ENCODE assay signal across 7 cellular contexts in genomic region chr1:16181887-16182719, GRCh38. TPM values are rescaled to one million over a fixed set of nuclear protein-coding genes. Genes with fewer than 3 reads are reported as not detected.
DNase-seq lines count a peak whose midpoint lies in the region; ATAC-seq, FAIRE-seq and TF ChIP-seq lines count a peak whose summit lies in the region.

No MANE protein-coding gene starts in this region.

- TF ChIP-seq CTCF in H1 (IDR thresholded peaks at IDR 0.05; ENCODE audit: control extremely low read depth in 1 of 3, insufficient read depth in 1 of 3, low read depth in 1 of 3, low read length in 3 of 3) = no peak

- no peak for TF ChIP-seq RAD21 in H1 (IDR thresholded peaks at IDR 0.05 in 1 of 2, conservative IDR thresholded peaks at IDR 0.05 in 1 of 2; ENCODE audit: low read depth in 2 of 2, low read length in 2 of 2)

- H4K20me1 ChIP-seq in H1 (replicated peaks in 1 of 2; ENCODE audit: control insufficient read depth in 1 of 2, insufficient read depth in 2 of 2, low read length in 2 of 2) = no peaks in the 10 kb centered on the region

- no peak overlapping the region for H3K4me3 ChIP-seq in H1 (ENCODE audit: extremely low read depth in 1 of 4, insufficient read depth in 2 of 4, low read depth in 3 of 4, low read length in 4 of 4)

- H2BK20ac ChIP-seq in H1 (ENCODE audit: low read length) = peak overlapping the region; percentile 96

- no peaks in the 10 kb centered on the region; a peak in 1 of 7 replicates for H3K27me3 ChIP-seq in H1 (replicated peaks in 1 of 4; ENCODE audit: control insufficient read depth in 3 of 4, extremely low read depth in 1 of 4, insufficient read depth in 3 of 4, low read length in 3 of 4)

- H3K56ac ChIP-seq in H1 (replicated peaks; ENCODE audit: insufficient read length, low read depth, low read length) = no peak overlapping the region

- H2BK5ac ChIP-seq in H1 (ENCODE audit: low read depth, low read length) = peak overlapping the region; percentile 93

- TF ChIP-seq EP300 in H1 (IDR thresholded peaks at IDR 0.05; ENCODE audit: borderline replicate concordance in 1 of 2, low read depth in 2 of 2, low read length in 2 of 2) = 0 out of 3 replicates have a peak, but pooled peaks of 1 of the 2 experiments have one; percentile 14

- H3K14ac ChIP-seq in H1 (ENCODE audit: insufficient read length) = no peak overlapping the region

- no peak for ATAC-seq in HG03139 (IDR thresholded peaks at IDR 0.05; ENCODE audit: unreplicated experiment)
- no peak for ATAC-seq in HG03460 (IDR thresholded peaks at IDR 0.05; ENCODE audit: unreplicated experiment)

- H3K23ac ChIP-seq in H1 (ENCODE audit: insufficient read length) = no peak overlapping the region

- 54% methylated on average over 18 of the region's 18 CpGs; no CpG with 5 or more reads in 1 of the 2 experiments for WGBS in H1 (ENCODE audit: extremely low coverage in 1 of 2, insufficient coverage in 1 of 2, insufficient read length in 1 of 2, insufficient replicate concordance in 2 of 2, low coverage in 1 of 2, low lambda C conversion rate in 2 of 2, missing lambda C conversion rate in 1 of 2), 2 experiments

- H4K5ac ChIP-seq in H1 (ENCODE audit: insufficient read length, low read depth, low read length) = no peak overlapping the region

- H3K4me2 ChIP-seq in H1 (ENCODE audit: insufficient read depth in 1 of 2, low read depth in 2 of 2, low read length in 2 of 2) = peak overlapping the region in 1 of 2 experiments; percentile 35; a peak in 1 of 4 replicates

- DNase-seq in M059J (ENCODE audit: low read depth) (peak; percentile 96), H1 (ENCODE audit: low read depth in 1 of 2, low spot score in 2 of 2) (peak; percentile 58 to 82), lung microvascular endothelial cell (ENCODE audit: low read depth in 2 of 2) (peak; percentile 84 to 95), urothelium cell line (ENCODE audit: low spot score) (peak; percentile 88), NCI-H524 (lab: John Stamatoyannopoulos, UW) (no peak)

- peak overlapping the region; percentile 89 for H4K8ac ChIP-seq in H1 (ENCODE audit: extremely low read depth, insufficient read depth, low read length)

- peak in 1 of 2 experiments; percentile 69; a peak in 2 of 3 replicates for TF ChIP-seq POLR2A in H1 (IDR thresholded peaks at IDR 0.05; ENCODE audit: control extremely low read depth in 1 of 2, low read depth in 2 of 2, low read length in 2 of 2)

- peak overlapping the region; percentile 94 for H3K18ac ChIP-seq in H1 (ENCODE audit: extremely low read depth, low read length)

- no peaks in the 10 kb centered on the region for H3K36me3 ChIP-seq in H1 (ENCODE audit: control insufficient read depth in 2 of 4, insufficient read depth in 4 of 4, low read length in 3 of 4)

- H3K27ac ChIP-seq in H1 (ENCODE audit: low read depth, low read length) = peak overlapping the region; percentile 70; the same call in 1 of the 2 replicates

- H3K79me1 ChIP-seq in H1 (ENCODE audit: low read depth, low read length) = no peaks in the 10 kb centered on the region

- POLR2A ChIA-PET in H1 (lab: Charles Lee; ENCODE audit: partially characterized antibody) = interaction anchor here (0.8 to 3.4 kb wide), 12 partner anchors 9 to 42 kb away, joined by 3 to 17 read pairs (median 3); partner anchors contain the start of genes ARHGEF19 and EPHA2

- peak overlapping the region; percentile 45; the same call in 1 of the 2 replicates for H2AFZ ChIP-seq in H1 (ENCODE audit: low read length)

- peak overlapping the region; percentile 1 for H2BK120ac ChIP-seq in H1 (replicated peaks; ENCODE audit: low read depth, low read length)

- peak overlapping the region; percentile 49 for H2AK5ac ChIP-seq in H1 (ENCODE audit: low read depth, low read length)

- peak overlapping the region; percentile 78 for H4K91ac ChIP-seq in H1 (replicated peaks; ENCODE audit: insufficient read length, low read length)

- FAIRE-seq in H1 (lab: Jason Lieb, UNC) (no peak), urothelium cell line (lab: Jason Lieb, UNC) (no peak)

- peak overlapping the region; percentile 42 for H3K4ac ChIP-seq in H1 (replicated peaks; ENCODE audit: insufficient read length, low read depth, low read length)

- CTCF ChIA-PET in H1 (lab: Charles Lee; ENCODE audit: partially characterized antibody) = interaction anchor here (0.9 to 17.1 kb wide), 13 partner anchors 8 to 103 kb away, joined by 3 to 569 read pairs (median 4); partner anchors contain the start of genes EPHA2 and FAM131C

- H3K9me3 ChIP-seq in H1 (ENCODE audit: insufficient read depth in 2 of 2, low read depth in 1 of 2, low read length in 1 of 2) = no peaks in the 10 kb centered on the region

- H2BK12ac ChIP-seq in H1 (ENCODE audit: low read depth, low read length) = peak overlapping the region; percentile 94

- peak overlapping the region in 1 of 4 experiments; percentile 34; a peak in 2 of 7 replicates for H3K9ac ChIP-seq in H1 (replicated peaks in 1 of 4; ENCODE audit: extremely low read depth in 1 of 4, low read depth in 3 of 4, low read length in 3 of 4)

- no peaks in the 10 kb centered on the region for H3K79me2 ChIP-seq in H1 (ENCODE audit: control insufficient read depth in 1 of 2, insufficient read depth in 2 of 2, low read length in 2 of 2)

- H3K4me1 ChIP-seq in H1 (replicated peaks in 1 of 4; ENCODE audit: control insufficient read depth in 3 of 4, insufficient read depth in 4 of 4, low read length in 3 of 4) = peaks cover 4 to 11% (median 8%) of the 10 kb centered on the region in 4 experiments; a peak in 6 of 7 replicates

- peak overlapping the region; percentile 98; the same call in 1 of the 2 replicates for H2BK15ac ChIP-seq in H1 (ENCODE audit: low read length)

- H3K23me2 ChIP-seq in H1 (ENCODE audit: low read depth, low read length) = no peaks in the 10 kb centered on the region

TF ChIP-seq in H1, 55 proteins besides CTCF, POLR2A, EP300 and RAD21 (continues in another document):
- TF ChIP-seq RBBP5 (IDR thresholded peaks at IDR 0.05; ENCODE audit: borderline replicate concordance, low read depth, low read length) (peak; percentile 81; the same call in 1 of the 2 replicates), BCL11A (IDR thresholded peaks at IDR 0.05; ENCODE audit: low read depth in 2 of 2, low read length in 2 of 2) (no peak), SIRT6 (IDR thresholded peaks at IDR 0.05; ENCODE audit: low read length) (no peak)

RNA-seq across cellular contexts. Expression of gene EPHA2, which starts 26.2 kb away (rescaled TPM):
- 136 and 212 TPM in 2 replicates for total RNA-seq in M059J (2014; rRNA removed; shearing (Covaris generic))
- 28.4 and 33.6 TPM in 2 replicates for total RNA-seq in H1 (2021; fragmentation: NEBNext Ultra II Directional; extraction: Animal tissue kit (Norgen Biotek cat#: 25700))
- polyA plus RNA-seq in H1 (2011; rRNA removed) = 26.8 and 42.2 TPM in 2 replicates
- 24.2 TPM for polyA plus RNA-seq in H1 (2011; cell fraction: cytosol; rRNA removed)
- 69.5 TPM for polyA plus RNA-seq in H1 (2011; cell fraction: nucleus; rRNA removed)
- 23.3 to 29.4 TPM (median 24.9 TPM) in 4 replicates for polyA plus RNA-seq in H1 (2012, experiment 1 of 2)
- 28.9 TPM for polyA plus RNA-seq in H1 (2012, experiment 2 of 2)
- polyA plus RNA-seq in H1 (2013, experiment 1 of 2) = 33.8 TPM
- 33.1 TPM for polyA plus RNA-seq in H1 (2013, experiment 2 of 2)
- 44.2 and 53.8 TPM in 2 replicates for polyA minus RNA-seq in H1 (2011; rRNA and poly(A)+ RNA removed)
- polyA minus RNA-seq in H1 (2011; cell fraction: cytosol; rRNA and poly(A)+ RNA removed) = 30.1 TPM
- 34.1 TPM for polyA minus RNA-seq in H1 (2011; cell fraction: nucleus; rRNA and poly(A)+ RNA removed)
- 68.6 and 122 TPM in 2 replicates for total RNA-seq in lung microvascular endothelial cell

RNA-seq across cellular contexts. Expression of gene ARHGEF19, which starts 30.3 kb away (rescaled TPM):
- total RNA-seq in M059J (2014; rRNA removed; shearing (Covaris generic)) = 2.8 and 3.2 TPM in 2 replicates
- 51.9 and 56.4 TPM in 2 replicates for total RNA-seq in H1 (2021; fragmentation: NEBNext Ultra II Directional; extraction: Animal tissue kit (Norgen Biotek cat#: 25700))
- 47.5 and 69.2 TPM in 2 replicates for polyA plus RNA-seq in H1 (2011; rRNA removed)
- polyA plus RNA-seq in H1 (2011; cell fraction: cytosol; rRNA removed) = 55.0 TPM
- polyA plus RNA-seq in H1 (2011; cell fraction: nucleus; rRNA removed) = 157 TPM
- polyA plus RNA-seq in H1 (2012, experiment 1 of 2) = 42.8 to 57.1 TPM (median 54.3 TPM) in 4 replicates
- 45.5 TPM for polyA plus RNA-seq in H1 (2012, experiment 2 of 2)
- polyA plus RNA-seq in H1 (2013, experiment 1 of 2) = 32.6 TPM
- polyA plus RNA-seq in H1 (2013, experiment 2 of 2) = 30.2 TPM
- 27.7 and 32.0 TPM in 2 replicates for polyA minus RNA-seq in H1 (2011; rRNA and poly(A)+ RNA removed)
- polyA minus RNA-seq in H1 (2011; cell fraction: cytosol; rRNA and poly(A)+ RNA removed) = 22.2 TPM
- polyA minus RNA-seq in H1 (2011; cell fraction: nucleus; rRNA and poly(A)+ RNA removed) = 30.7 TPM
- 3.3 and 4.6 TPM in 2 replicates for total RNA-seq in lung microvascular endothelial cell

RNA-seq across cellular contexts. Expression of gene CPLANE2, which starts 54.9 kb away (rescaled TPM):
- 1.6 and 6.5 TPM in 2 replicates for total RNA-seq in M059J (2014; rRNA removed; shearing (Covaris generic))
- 2.5 and 2.7 TPM in 2 replicates for total RNA-seq in H1 (2021; fragmentation: NEBNext Ultra II Directional; extraction: Animal tissue kit (Norgen Biotek cat#: 25700))
- 2.3 and 3.7 TPM in 2 replicates for polyA plus RNA-seq in H1 (2011; rRNA removed)
- 3.2 TPM for polyA plus RNA-seq in H1 (2011; cell fraction: cytosol; rRNA removed)
- polyA plus RNA-seq in H1 (2011; cell fraction: nucleus; rRNA removed) = 6.4 TPM
- 1.9 to 4.7 TPM (median 3.3 TPM) in 4 replicates for polyA plus RNA-seq in H1 (2012, experiment 1 of 2)
- polyA plus RNA-seq in H1 (2012, experiment 2 of 2) = 7.6 TPM
- 1.1 TPM for polyA plus RNA-seq in H1 (2013, experiment 1 of 2)
- 1.1 TPM for polyA plus RNA-seq in H1 (2013, experiment 2 of 2)
- polyA minus RNA-seq in H1 (2011; rRNA and poly(A)+ RNA removed) = 1.8 and 3.0 TPM in 2 replicates
- 3.4 TPM for polyA minus RNA-seq in H1 (2011; cell fraction: cytosol; rRNA and poly(A)+ RNA removed)
- polyA minus RNA-seq in H1 (2011; cell fraction: nucleus; rRNA and poly(A)+ RNA removed) = 1.9 TPM
- 6.7 and 7.2 TPM in 2 replicates for total RNA-seq in lung microvascular endothelial cell

Comparison
In these comparisons a context has a peak if more than half of its experiments do, and no peak if none do; other contexts are left out.
1. DNase-seq: peak in M059J (single experiment), H1 (2 of 2), lung microvascular endothelial cell (2 of 2) and urothelium cell line (single experiment); none in NCI-H524 (0 of 2).